1 cellular context compared by ENCODE assay signal in genomic region chr11:78801161-78801884, GRCh38.
TF ChIP-seq lines count a peak whose summit lies in the region.

No MANE protein-coding gene starts in this region.

TF ChIP-seq in HEK293, 187 proteins besides CTCF, POLR2A, EP300 and RAD21 (continued from another document):
- TF ChIP-seq TSHZ1 (tag by site-specific recombination; IDR thresholded peaks at IDR 0.05; ENCODE audit: borderline replicate concordance) (no peak), ZNF146 (tag by site-specific recombination; IDR thresholded peaks at IDR 0.05) (no peak), ZNF654 (tag by site-specific recombination; IDR thresholded peaks at IDR 0.05; ENCODE audit: low read depth) (no peak), ZNF132 (tag by site-specific recombination; IDR thresholded peaks at IDR 0.05; ENCODE audit: borderline replicate concordance) (no peak)
